Comparison of ENCODE assay signal across 19 cellular contexts in genomic region chr17:74584714-74585113, GRCh38. TPM values are rescaled to one million over a fixed set of nuclear protein-coding genes. Genes with fewer than 3 reads are reported as not detected.
DNase-seq lines count a peak whose midpoint lies in the region; ATAC-seq, FAIRE-seq and TF ChIP-seq lines count a peak whose summit lies in the region.
"Had no signal": no experiment of that assay in that cellular context is flagged by ENCODE, and none has a peak within 500 bp of the region (broad histone marks: within the 10 kb centered on the region; RNA-seq: fewer than 3 reads in every experiment).

No MANE protein-coding gene starts in this region.

- H3K9me2 ChIP-seq in GM23338 (ENCODE audit: insufficient read depth) = no peaks in the 10 kb centered on the region

- POLR2A ChIA-PET in H1 (lab: Charles Lee; ENCODE audit: partially characterized antibody) = no interaction called here
- POLR2A ChIA-PET in activated CD4-positive, alpha-beta memory T cell treated with anti-CD3 and anti-CD28 coated beads, Interleukin-2, amount 10 ng/mL, durations not matched to agents 7 days and 5 days (lab: Charles Lee) = no interaction called here

- peaks cover 3% of the 10 kb centered on the region; the same call in 1 of the 3 replicates for H3K4me1 Mint-ChIP-seq in GM23338
- H3K4me1 Mint-ChIP-seq in activated CD4-positive, alpha-beta memory T cell treated with anti-CD3 and anti-CD28 coated beads, Interleukin-2, amount 10 ng/mL, durations not matched to agents 7 days and 5 days = peaks cover 8% of the 10 kb centered on the region

- H2AFZ ChIP-seq in GM23338 (no peak overlapping the region), H1 (ENCODE audit: low read length) (0 out of 2 replicates have a peak overlapping the region, but pooled peaks have one; percentile 34)

- H4K8ac ChIP-seq in H1 (ENCODE audit: extremely low read depth, insufficient read depth, low read length) = no peak overlapping the region

- 78% methylated on average over 6 of the region's 8 CpGs; no CpG with 5 or more reads in 1 of the 2 experiments for WGBS in H1 (ENCODE audit: extremely low coverage in 1 of 2, insufficient coverage in 1 of 2, insufficient read length in 1 of 2, insufficient replicate concordance in 2 of 2, low coverage in 1 of 2, low lambda C conversion rate in 2 of 2, missing lambda C conversion rate in 1 of 2), 2 experiments
- WGBS in psoas muscle, 3 donors = 21 to 57% (median 46%) methylated on average over 8 of the region's 8 CpGs

- H3K36me3 Mint-ChIP-seq in GM23338 (ENCODE audit: low read depth) = no peaks in the 10 kb centered on the region
- H3K36me3 Mint-ChIP-seq in activated CD4-positive, alpha-beta memory T cell treated with anti-CD3 and anti-CD28 coated beads, Interleukin-2, amount 10 ng/mL, durations not matched to agents 7 days and 5 days (ENCODE audit: low read depth) = no peaks in the 10 kb centered on the region
- H3K36me3 Mint-ChIP-seq: CD8-positive, alpha-beta T cell had no signal

- no peak for TF ChIP-seq RAD21 in H1 (IDR thresholded peaks at IDR 0.05 in 1 of 2, conservative IDR thresholded peaks at IDR 0.05 in 1 of 2; ENCODE audit: low read depth in 2 of 2, low read length in 2 of 2)

- H3K9me3 ChIP-seq in H1 (ENCODE audit: insufficient read depth in 2 of 2, low read depth in 1 of 2, low read length in 1 of 2) = no peaks in the 10 kb centered on the region
- H3K9me3 ChIP-seq in mucosa of descending colon = no peaks in the 10 kb centered on the region
- no peaks in the 10 kb centered on the region for H3K9me3 ChIP-seq in psoas muscle
- no peaks in the 10 kb centered on the region for H3K9me3 ChIP-seq in gastrocnemius medialis

- no peak for TF ChIP-seq EP300 in H1 (IDR thresholded peaks at IDR 0.05; ENCODE audit: borderline replicate concordance in 1 of 2, low read depth in 2 of 2, low read length in 2 of 2)

- TF ChIP-seq CTCF in GM23338 (conservative IDR thresholded peaks at IDR 0.05; ENCODE audit: low read depth in 2 of 2) (no peak), H1 (IDR thresholded peaks at IDR 0.05; ENCODE audit: control extremely low read depth in 1 of 3, insufficient read depth in 1 of 3, low read depth in 1 of 3, low read length in 3 of 3) (no peak), mucosa of descending colon (IDR thresholded peaks at IDR 0.05) (no peak), psoas muscle (IDR thresholded peaks at IDR 0.05) (no peak), gastrocnemius medialis (IDR thresholded peaks at IDR 0.05 in 4 of 5, conservative IDR thresholded peaks at IDR 0.05 in 1 of 5) (no peak)

- H3K27ac Mint-ChIP-seq in GM23338 = no peak overlapping the region
- no peak overlapping the region for H3K27ac Mint-ChIP-seq in activated CD4-positive, alpha-beta memory T cell treated with anti-CD3 and anti-CD28 coated beads, Interleukin-2, amount 10 ng/mL, durations not matched to agents 7 days and 5 days
- H3K27ac Mint-ChIP-seq: CD8-positive, alpha-beta T cell had no signal

- no peak; the same call in 2 of the 3 replicates for ATAC-seq in GM23338
- ATAC-seq in mucosa of descending colon = peak; percentile 82
- ATAC-seq in psoas muscle = peak in 3 of 4 donors; percentile 47 to 86 (median 55)
- no peak for ATAC-seq in gastrocnemius medialis
- ATAC-seq: CD8-positive, alpha-beta T cell had no signal

- no peak overlapping the region for H3K14ac ChIP-seq in H1 (ENCODE audit: insufficient read length)

- no peaks in the 10 kb centered on the region for H3K23me2 ChIP-seq in H1 (ENCODE audit: low read depth, low read length)

- TF ChIP-seq POLR2A in H1 (IDR thresholded peaks at IDR 0.05; ENCODE audit: control extremely low read depth in 1 of 2, low read depth in 2 of 2, low read length in 2 of 2) (no peak), gastrocnemius medialis (IDR thresholded peaks at IDR 0.05) (no peak)

- DNase-seq in GM23338 (ENCODE audit: low spot score) (peak; percentile 11), H1 (ENCODE audit: low read depth in 1 of 2, low spot score in 2 of 2) (no peak), mucosa of descending colon (no peak), psoas muscle (no peak), NCI-H1930 (lab: John Stamatoyannopoulos, UW) (no peak), activated T-cell treated with anti-CD3 and anti-CD28 coated beads for 4 hours (no peak), gastrocnemius medialis (no peak)
- no peak for DNase-seq in activated CD4-positive, alpha-beta memory T cell treated with anti-CD3 and anti-CD28 coated beads, Interleukin-2, amount 10 ng/mL, durations not matched to agents 7 days and 5 days
- DNase-seq: Calu3; CD8-positive, alpha-beta T cell; DMS79 treated with DMSO at 0.1 percent for 48 hours; GF-D8; HCEC 1CT had no signal

- H3K79me2 ChIP-seq in GM23338 (replicated peaks; ENCODE audit: insufficient read depth) (no peaks in the 10 kb centered on the region), H1 (ENCODE audit: control insufficient read depth in 1 of 2, insufficient read depth in 2 of 2, low read length in 2 of 2) (no peaks in the 10 kb centered on the region)

- H3K4me2 ChIP-seq in GM23338 (no peak overlapping the region), H1 (ENCODE audit: insufficient read depth in 1 of 2, low read depth in 2 of 2, low read length in 2 of 2) (no peak overlapping the region)
- H3K4me2 ChIP-seq: BLaER1 treated with 17β-estradiol and CSF1 and Interleukin-3, amounts not matched to agents 10 nM and 100 nM had no signal

- H3K4me3 ChIP-seq in GM23338 (no peak overlapping the region), H1 (ENCODE audit: extremely low read depth in 1 of 4, insufficient read depth in 2 of 4, low read depth in 3 of 4, low read length in 4 of 4) (no peak overlapping the region), mucosa of descending colon (no peak overlapping the region), psoas muscle (no peak overlapping the region), gastrocnemius medialis (no peak overlapping the region)
- H3K4me3 ChIP-seq: BLaER1 treated with 17β-estradiol and CSF1 and Interleukin-3, amounts not matched to agents 10 nM and 100 nM had no signal

- no peak overlapping the region for H4K5ac ChIP-seq in H1 (ENCODE audit: insufficient read length, low read depth, low read length)

- H3K36me3 ChIP-seq in GM23338 (ENCODE audit: insufficient read depth) = no peaks in the 10 kb centered on the region
- no peaks in the 10 kb centered on the region for H3K36me3 ChIP-seq in H1 (ENCODE audit: control insufficient read depth in 2 of 4, insufficient read depth in 4 of 4, low read length in 3 of 4)
- H3K36me3 ChIP-seq in mucosa of descending colon (ENCODE audit: low read depth) = no peaks in the 10 kb centered on the region
- no peaks in the 10 kb centered on the region for H3K36me3 ChIP-seq in psoas muscle (ENCODE audit: insufficient read depth in 1 of 2, low read depth in 1 of 2)
- no peaks in the 10 kb centered on the region for H3K36me3 ChIP-seq in gastrocnemius medialis
- H3K36me3 ChIP-seq: BLaER1 treated with 17β-estradiol and CSF1 and Interleukin-3, amounts not matched to agents 10 nM and 100 nM had no signal

- H2BK120ac ChIP-seq in H1 (replicated peaks; ENCODE audit: low read depth, low read length) = no peak overlapping the region

- H4K20me1 ChIP-seq in GM23338 (replicated peaks; ENCODE audit: insufficient read depth) = no peaks in the 10 kb centered on the region
- H4K20me1 ChIP-seq in H1 (replicated peaks in 1 of 2; ENCODE audit: control insufficient read depth in 1 of 2, insufficient read depth in 2 of 2, low read length in 2 of 2) = no peaks in the 10 kb centered on the region
- H4K20me1 ChIP-seq: BLaER1 treated with 17β-estradiol and CSF1 and Interleukin-3, amounts not matched to agents 10 nM and 100 nM had no signal

- no peak overlapping the region for H2BK12ac ChIP-seq in H1 (ENCODE audit: low read depth, low read length)

- H3K27me3 ChIP-seq in GM23338 (ENCODE audit: insufficient read depth) = no peaks in the 10 kb centered on the region
- peaks cover 0 to 1% (median 0%) of the 10 kb centered on the region in 4 experiments; a peak in 2 of 7 replicates for H3K27me3 ChIP-seq in H1 (replicated peaks in 1 of 4; ENCODE audit: control insufficient read depth in 3 of 4, extremely low read depth in 1 of 4, insufficient read depth in 3 of 4, low read length in 3 of 4)
- no peaks in the 10 kb centered on the region for H3K27me3 ChIP-seq in psoas muscle (ENCODE audit: insufficient read depth in 3 of 3, low read length in 2 of 3)
- no peaks in the 10 kb centered on the region for H3K27me3 ChIP-seq in gastrocnemius medialis
- H3K27me3 ChIP-seq: BLaER1 treated with 17β-estradiol and CSF1 and Interleukin-3, amounts not matched to agents 10 nM and 100 nM had no signal

- no peak overlapping the region for H3K4me3 Mint-ChIP-seq in GM23338
- H3K4me3 Mint-ChIP-seq in activated CD4-positive, alpha-beta memory T cell treated with anti-CD3 and anti-CD28 coated beads, Interleukin-2, amount 10 ng/mL, durations not matched to agents 7 days and 5 days = no peak overlapping the region
- H3K4me3 Mint-ChIP-seq: CD8-positive, alpha-beta T cell had no signal

- H3K23ac ChIP-seq in H1 (ENCODE audit: insufficient read length) = no peak overlapping the region

- intact Hi-C loops in mucosa of descending colon (cut with DNase I, micrococcal nuclease) = no loop called here
- intact Hi-C loops in psoas muscle (cut with DNase I) = no loop called here
- intact Hi-C loops in gastrocnemius medialis (cut with DNase I; ENCODE audit: low total_unique reads) = no loop called here

- CTCF ChIA-PET in H1 (lab: Charles Lee; ENCODE audit: partially characterized antibody) = interaction anchor here (1.1 to 3.4 kb wide), 3 partner anchors 18 to 32 kb away, joined by 3 to 16 read pairs (median 4); partner anchors contain the start of gene CD300H
- CTCF ChIA-PET in activated CD4-positive, alpha-beta memory T cell treated with anti-CD3 and anti-CD28 coated beads, Interleukin-2, amount 10 ng/mL, durations not matched to agents 7 days and 5 days (lab: Charles Lee) = no interaction called here

- H3K4ac ChIP-seq in H1 (replicated peaks; ENCODE audit: insufficient read length, low read depth, low read length) = no peak overlapping the region

- no peak overlapping the region for H2BK5ac ChIP-seq in H1 (ENCODE audit: low read depth, low read length)

- no peak overlapping the region for H3K18ac ChIP-seq in H1 (ENCODE audit: extremely low read depth, low read length)

- no peak overlapping the region for H4K91ac ChIP-seq in H1 (replicated peaks; ENCODE audit: insufficient read length, low read length)

- no peaks in the 10 kb centered on the region for H3F3A ChIP-seq in GM23338 (replicated peaks; ENCODE audit: low read depth)

- H3K4me1 ChIP-seq in GM23338 (ENCODE audit: insufficient read depth) = no peaks in the 10 kb centered on the region
- no peaks in the 10 kb centered on the region for H3K4me1 ChIP-seq in H1 (replicated peaks in 1 of 4; ENCODE audit: control insufficient read depth in 3 of 4, insufficient read depth in 4 of 4, low read length in 3 of 4)
- H3K4me1 ChIP-seq in mucosa of descending colon (ENCODE audit: low read depth) = no peaks in the 10 kb centered on the region
- H3K4me1 ChIP-seq in psoas muscle = peaks cover 9% of the 10 kb centered on the region
- H3K4me1 ChIP-seq in gastrocnemius medialis = no peaks in the 10 kb centered on the region

- H2BK20ac ChIP-seq in H1 (ENCODE audit: low read length) = no peak overlapping the region

- H3K27ac ChIP-seq in GM23338 (ENCODE audit: low read depth) = no peak overlapping the region
- no peak overlapping the region for H3K27ac ChIP-seq in H1 (ENCODE audit: low read depth, low read length)
- peak overlapping the region; percentile 4 for H3K27ac ChIP-seq in psoas muscle
- H3K27ac ChIP-seq in gastrocnemius medialis = no peak overlapping the region
- H3K27ac ChIP-seq: 22Rv1; BLaER1 treated with 17β-estradiol and CSF1 and Interleukin-3, amounts not matched to agents 10 nM and 100 nM had no signal

- H2AK5ac ChIP-seq in H1 (ENCODE audit: low read depth, low read length) = no peak overlapping the region

- in situ Hi-C loops in gastrocnemius medialis (cut with MboI; ENCODE audit: low sequenced_read_pairs in 4 of 4) = no loop called here

- FAIRE-seq in H1 (lab: Jason Lieb, UNC) = no peak
- FAIRE-seq: H54 had no signal

- peaks cover 3% of the 10 kb centered on the region for H3K27me3 Mint-ChIP-seq in GM23338 (ENCODE audit: insufficient read depth, low read depth, poor library complexity)
- H3K27me3 Mint-ChIP-seq in activated CD4-positive, alpha-beta memory T cell treated with anti-CD3 and anti-CD28 coated beads, Interleukin-2, amount 10 ng/mL, durations not matched to agents 7 days and 5 days = peaks cover 36% of the 10 kb centered on the region

- H2BK15ac ChIP-seq in H1 (ENCODE audit: low read length) = no peak overlapping the region

- peaks cover 2% of the 10 kb centered on the region; the same call in 2 of the 3 replicates for H3K9me3 Mint-ChIP-seq in GM23338
- peaks cover 2% of the 10 kb centered on the region for H3K9me3 Mint-ChIP-seq in activated CD4-positive, alpha-beta memory T cell treated with anti-CD3 and anti-CD28 coated beads, Interleukin-2, amount 10 ng/mL, durations not matched to agents 7 days and 5 days
- H3K9me3 Mint-ChIP-seq: CD8-positive, alpha-beta T cell had no signal

- no peak overlapping the region for H3K9ac ChIP-seq in H1 (replicated peaks in 1 of 4; ENCODE audit: extremely low read depth in 1 of 4, low read depth in 3 of 4, low read length in 3 of 4)
- H3K9ac ChIP-seq: BLaER1 treated with 17β-estradiol and CSF1 and Interleukin-3, amounts not matched to agents 10 nM and 100 nM had no signal

- H3K79me1 ChIP-seq in H1 (ENCODE audit: low read depth, low read length) = no peaks in the 10 kb centered on the region

- no peak overlapping the region for H3K56ac ChIP-seq in H1 (replicated peaks; ENCODE audit: insufficient read length, low read depth, low read length)

RNA-seq across cellular contexts. Expression of gene CD300LD, which starts 7.4 kb away (rescaled TPM):
- not detected in 2 replicates for total RNA-seq in GM23338 (2014; rRNA removed; shearing (Covaris generic))
- polyA plus RNA-seq in GM23338 (2016; fragmentation: Nextera tagmentation; extraction: Ambion mirVana) (not detected in 2 replicates), H1 (2011; rRNA removed) (not detected in 2 replicates), psoas muscle (not detected)
- not detected in 2 replicates for total RNA-seq in H1 (2021; fragmentation: NEBNext Ultra II Directional; extraction: Animal tissue kit (Norgen Biotek cat#: 25700))
- not detected for polyA plus RNA-seq in H1 (2011; cell fraction: cytosol; rRNA removed)
- not detected for polyA plus RNA-seq in H1 (2011; cell fraction: nucleus; rRNA removed)
- polyA plus RNA-seq in H1 (2012, experiment 1 of 2) = not detected in 4 replicates
- not detected for polyA plus RNA-seq in H1 (2012, experiment 2 of 2)
- not detected for polyA plus RNA-seq in H1 (2013, experiment 1 of 2)
- polyA plus RNA-seq in H1 (2013, experiment 2 of 2) = not detected
- not detected in 2 replicates for polyA minus RNA-seq in H1 (2011; rRNA and poly(A)+ RNA removed)
- not detected for polyA minus RNA-seq in H1 (2011; cell fraction: cytosol; rRNA and poly(A)+ RNA removed)
- not detected for polyA minus RNA-seq in H1 (2011; cell fraction: nucleus; rRNA and poly(A)+ RNA removed)
- total RNA-seq in mucosa of descending colon (not detected), psoas muscle (not detected), gastrocnemius medialis (not detected)
- not detected for total RNA-seq in activated CD4-positive, alpha-beta memory T cell treated with anti-CD3 and anti-CD28 coated beads, Interleukin-2, amount 10 ng/mL, durations not matched to agents 7 days and 5 days
- total RNA-seq: A673; Calu3; CD8-positive, alpha-beta T cell; HT-29 had no signal
- polyA plus RNA-seq: AG04450 had no signal

RNA-seq across cellular contexts. Expression of gene CD300H, which starts 17.4 kb away (rescaled TPM):
- not detected in 2 replicates for total RNA-seq in GM23338 (2014; rRNA removed; shearing (Covaris generic))
- not detected in 2 replicates for polyA plus RNA-seq in GM23338 (2016; fragmentation: Nextera tagmentation; extraction: Ambion mirVana)
- not detected in 2 replicates for total RNA-seq in H1 (2021; fragmentation: NEBNext Ultra II Directional; extraction: Animal tissue kit (Norgen Biotek cat#: 25700))
- not detected in 2 replicates for polyA plus RNA-seq in H1 (2011; rRNA removed)
- not detected for polyA plus RNA-seq in H1 (2011; cell fraction: cytosol; rRNA removed)
- not detected for polyA plus RNA-seq in H1 (2011; cell fraction: nucleus; rRNA removed)
- not detected in 4 replicates for polyA plus RNA-seq in H1 (2012, experiment 1 of 2)
- polyA plus RNA-seq in H1 (2012, experiment 2 of 2) = not detected
- polyA plus RNA-seq in H1 (2013, experiment 1 of 2) = not detected
- not detected for polyA plus RNA-seq in H1 (2013, experiment 2 of 2)
- not detected in 2 replicates for polyA minus RNA-seq in H1 (2011; rRNA and poly(A)+ RNA removed)
- polyA minus RNA-seq in H1 (2011; cell fraction: cytosol; rRNA and poly(A)+ RNA removed) = not detected
- not detected for polyA minus RNA-seq in H1 (2011; cell fraction: nucleus; rRNA and poly(A)+ RNA removed)
- total RNA-seq in mucosa of descending colon = not detected
- total RNA-seq in psoas muscle = not detected
- not detected for polyA plus RNA-seq in psoas muscle
- total RNA-seq in activated CD4-positive, alpha-beta memory T cell treated with anti-CD3 and anti-CD28 coated beads, Interleukin-2, amount 10 ng/mL, durations not matched to agents 7 days and 5 days = not detected
- not detected for total RNA-seq in gastrocnemius medialis
- total RNA-seq: A673; Calu3; CD8-positive, alpha-beta T cell; HT-29 had no signal
- polyA plus RNA-seq: AG04450 had no signal

RNA-seq across cellular contexts. Expression of gene CD300C, which starts 38.8 kb away (rescaled TPM):
- not detected in 2 replicates for total RNA-seq in GM23338 (2014; rRNA removed; shearing (Covaris generic))
- polyA plus RNA-seq in GM23338 (2016; fragmentation: Nextera tagmentation; extraction: Ambion mirVana) (not detected in 2 replicates), H1 (2011; rRNA removed) (not detected in 2 replicates), psoas muscle (under 1 TPM; 0.03 to 0.27 (median 0.18) TPM)
- not detected in 2 replicates for total RNA-seq in H1 (2021; fragmentation: NEBNext Ultra II Directional; extraction: Animal tissue kit (Norgen Biotek cat#: 25700))
- polyA plus RNA-seq in H1 (2011; cell fraction: cytosol; rRNA removed) = not detected
- polyA plus RNA-seq in H1 (2011; cell fraction: nucleus; rRNA removed) = not detected
- polyA plus RNA-seq in H1 (2012, experiment 1 of 2) = not detected in 4 replicates
- polyA plus RNA-seq in H1 (2012, experiment 2 of 2) = not detected
- not detected for polyA plus RNA-seq in H1 (2013, experiment 1 of 2)
- not detected for polyA plus RNA-seq in H1 (2013, experiment 2 of 2)
- polyA minus RNA-seq in H1 (2011; rRNA and poly(A)+ RNA removed) = not detected in 2 replicates
- not detected for polyA minus RNA-seq in H1 (2011; cell fraction: cytosol; rRNA and poly(A)+ RNA removed)
- polyA minus RNA-seq in H1 (2011; cell fraction: nucleus; rRNA and poly(A)+ RNA removed) = not detected
- total RNA-seq in mucosa of descending colon (1 to 10 TPM in 1 of 3 donors, under 1 TPM in 2; 0.26 to 1.7 (median 0.95) TPM), psoas muscle (under 1 TPM; 0.32 to 0.44 (median 0.41) TPM), gastrocnemius medialis (under 1 TPM in 1 of 4 donors, not detected in 3; 0.16 TPM)
- 1 to 10 TPM; 3.9 to 4.1 TPM for total RNA-seq in activated CD4-positive, alpha-beta memory T cell treated with anti-CD3 and anti-CD28 coated beads, Interleukin-2, amount 10 ng/mL, durations not matched to agents 7 days and 5 days
- total RNA-seq: A673; Calu3; CD8-positive, alpha-beta T cell had no signal
- polyA plus RNA-seq: AG04450 had no signal

RNA-seq across cellular contexts. Expression of gene CD300E, which starts 38.8 kb away (rescaled TPM):
- total RNA-seq in GM23338 (2014; rRNA removed; shearing (Covaris generic)) = not detected in 2 replicates
- polyA plus RNA-seq in GM23338 (2016; fragmentation: Nextera tagmentation; extraction: Ambion mirVana) (not detected in 2 replicates), H1 (2011; rRNA removed) (not detected in 2 replicates), psoas muscle (under 1 TPM; 0.09 to 0.27 (median 0.21) TPM)
- not detected in 2 replicates for total RNA-seq in H1 (2021; fragmentation: NEBNext Ultra II Directional; extraction: Animal tissue kit (Norgen Biotek cat#: 25700))
- polyA plus RNA-seq in H1 (2011; cell fraction: cytosol; rRNA removed) = not detected
- not detected for polyA plus RNA-seq in H1 (2011; cell fraction: nucleus; rRNA removed)
- polyA plus RNA-seq in H1 (2012, experiment 1 of 2) = not detected in 4 replicates
- not detected for polyA plus RNA-seq in H1 (2012, experiment 2 of 2)
- polyA plus RNA-seq in H1 (2013, experiment 1 of 2) = not detected
- not detected for polyA plus RNA-seq in H1 (2013, experiment 2 of 2)
- not detected in 2 replicates for polyA minus RNA-seq in H1 (2011; rRNA and poly(A)+ RNA removed)
- not detected for polyA minus RNA-seq in H1 (2011; cell fraction: cytosol; rRNA and poly(A)+ RNA removed)
- polyA minus RNA-seq in H1 (2011; cell fraction: nucleus; rRNA and poly(A)+ RNA removed) = not detected
- total RNA-seq in mucosa of descending colon (under 1 TPM in 2 of 3 donors, not detected in 1; 0.47 to 0.53 TPM), psoas muscle (under 1 TPM in 3 of 4 donors, not detected in 1; 0.21 to 0.50 (median 0.49) TPM), gastrocnemius medialis (under 1 TPM in 2 of 4 donors, not detected in 2; 0.26 to 0.91 TPM)
- not detected for total RNA-seq in activated CD4-positive, alpha-beta memory T cell treated with anti-CD3 and anti-CD28 coated beads, Interleukin-2, amount 10 ng/mL, durations not matched to agents 7 days and 5 days
- total RNA-seq: A673, Calu3, HT-29 had no signal
- polyA plus RNA-seq: AG04450 had no signal

RNA-seq across cellular contexts. Expression of gene CD300LB, which starts 53.4 kb away (rescaled TPM):
- total RNA-seq in GM23338 (2014; rRNA removed; shearing (Covaris generic)) = not detected in 2 replicates
- polyA plus RNA-seq in GM23338 (2016; fragmentation: Nextera tagmentation; extraction: Ambion mirVana) = not detected in 2 replicates
- not detected in 2 replicates for total RNA-seq in H1 (2021; fragmentation: NEBNext Ultra II Directional; extraction: Animal tissue kit (Norgen Biotek cat#: 25700))
- not detected in 2 replicates for polyA plus RNA-seq in H1 (2011; rRNA removed)
- not detected for polyA plus RNA-seq in H1 (2011; cell fraction: cytosol; rRNA removed)
- not detected for polyA plus RNA-seq in H1 (2011; cell fraction: nucleus; rRNA removed)
- not detected in 4 replicates for polyA plus RNA-seq in H1 (2012, experiment 1 of 2)
- polyA plus RNA-seq in H1 (2012, experiment 2 of 2) = not detected
- not detected for polyA plus RNA-seq in H1 (2013, experiment 1 of 2)
- polyA plus RNA-seq in H1 (2013, experiment 2 of 2) = not detected
- polyA minus RNA-seq in H1 (2011; rRNA and poly(A)+ RNA removed) = not detected in 2 replicates
- polyA minus RNA-seq in H1 (2011; cell fraction: cytosol; rRNA and poly(A)+ RNA removed) = not detected
- polyA minus RNA-seq in H1 (2011; cell fraction: nucleus; rRNA and poly(A)+ RNA removed) = not detected
- total RNA-seq in mucosa of descending colon = under 1 TPM in 2 of 3 donors, not detected in 1; 0.27 to 0.28 TPM
- under 1 TPM in 2 of 4 donors, not detected in 2; 0.11 to 0.15 TPM for total RNA-seq in psoas muscle
- under 1 TPM in 2 of 3 donors, not detected in 1; 0.01 to 0.05 TPM for polyA plus RNA-seq in psoas muscle
- total RNA-seq in activated CD4-positive, alpha-beta memory T cell treated with anti-CD3 and anti-CD28 coated beads, Interleukin-2, amount 10 ng/mL, durations not matched to agents 7 days and 5 days = not detected
- under 1 TPM in 1 of 4 donors, not detected in 3; 0.16 TPM for total RNA-seq in gastrocnemius medialis
- total RNA-seq: A673; Calu3; CD8-positive, alpha-beta T cell; HT-29 had no signal
- polyA plus RNA-seq: AG04450 had no signal

Comparison
In these comparisons a context has a peak if more than half of its experiments do, and no peak if none do; other contexts are left out.
1. ATAC-seq: peak in mucosa of descending colon (single experiment) and psoas muscle (3 of 4); none in GM23338 (single experiment) and gastrocnemius medialis (0 of 2).